In the genomic region with DNA sequence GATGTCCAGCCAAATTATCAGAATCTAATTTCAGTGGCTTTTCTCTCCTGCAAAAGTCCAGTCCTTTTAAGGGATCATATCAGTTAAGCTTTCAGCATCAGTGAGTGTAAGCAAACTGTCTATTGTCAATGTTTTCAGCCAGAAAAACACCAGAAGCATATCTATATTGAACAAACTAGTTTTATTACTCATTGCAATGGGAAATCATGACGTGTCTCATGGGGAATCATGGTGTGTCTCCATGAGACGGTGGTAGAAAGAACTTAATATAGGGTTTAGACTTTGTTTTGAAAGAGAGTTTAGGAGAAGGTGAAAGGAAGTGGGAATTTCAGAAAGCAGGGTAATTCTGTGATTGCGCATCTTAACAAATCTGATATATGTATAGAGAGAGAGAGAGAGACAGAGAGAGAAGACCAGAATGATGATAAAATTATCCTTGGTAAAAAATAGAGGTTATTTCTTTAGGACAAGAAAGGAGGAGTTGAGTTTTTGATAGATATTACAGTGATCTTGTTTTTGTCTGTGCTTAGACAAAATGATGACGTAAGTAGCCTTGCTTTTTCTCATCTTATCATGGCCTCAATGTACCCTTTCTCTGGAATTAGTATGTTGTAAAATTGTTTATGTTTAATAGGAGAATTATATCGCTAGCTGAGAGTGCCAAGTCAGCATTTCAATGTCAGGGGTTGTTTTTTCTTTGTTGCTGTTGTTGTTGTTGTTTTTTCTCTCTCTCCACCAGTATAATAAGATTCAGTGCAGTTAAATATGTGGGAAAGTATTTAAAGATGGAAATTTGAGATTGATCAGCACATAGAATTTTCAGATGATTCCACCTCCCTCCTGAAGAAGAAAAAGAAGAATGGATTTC, we compare ENCODE assay signal across 2 cellular contexts.
TF ChIP-seq lines count a peak whose summit lies in the region.

No MANE protein-coding gene starts in this region.

TF ChIP-seq in SK-N-SH, 30 proteins besides CTCF, POLR2A, EP300 and RAD21:
- TF ChIP-seq, protein P1, sequence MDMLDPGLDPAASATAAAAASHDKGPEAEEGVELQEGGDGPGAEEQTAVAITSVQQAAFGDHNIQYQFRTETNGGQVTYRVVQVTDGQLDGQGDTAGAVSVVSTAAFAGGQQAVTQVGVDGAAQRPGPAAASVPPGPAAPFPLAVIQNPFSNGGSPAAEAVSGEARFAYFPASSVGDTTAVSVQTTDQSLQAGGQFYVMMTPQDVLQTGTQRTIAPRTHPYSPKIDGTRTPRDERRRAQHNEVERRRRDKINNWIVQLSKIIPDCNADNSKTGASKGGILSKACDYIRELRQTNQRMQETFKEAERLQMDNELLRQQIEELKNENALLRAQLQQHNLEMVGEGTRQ (IDR thresholded peaks at IDR 0.05; ENCODE audit: borderline replicate concordance, low read depth, low read length) = no peak
- TF ChIP-seq FOSL2 (IDR thresholded peaks at IDR 0.05; ENCODE audit: borderline replicate concordance, low read depth) = no peak
- no peak for TF ChIP-seq MEF2A (IDR thresholded peaks at IDR 0.05; ENCODE audit: borderline replicate concordance, low read depth)
- TF ChIP-seq, protein P2, sequence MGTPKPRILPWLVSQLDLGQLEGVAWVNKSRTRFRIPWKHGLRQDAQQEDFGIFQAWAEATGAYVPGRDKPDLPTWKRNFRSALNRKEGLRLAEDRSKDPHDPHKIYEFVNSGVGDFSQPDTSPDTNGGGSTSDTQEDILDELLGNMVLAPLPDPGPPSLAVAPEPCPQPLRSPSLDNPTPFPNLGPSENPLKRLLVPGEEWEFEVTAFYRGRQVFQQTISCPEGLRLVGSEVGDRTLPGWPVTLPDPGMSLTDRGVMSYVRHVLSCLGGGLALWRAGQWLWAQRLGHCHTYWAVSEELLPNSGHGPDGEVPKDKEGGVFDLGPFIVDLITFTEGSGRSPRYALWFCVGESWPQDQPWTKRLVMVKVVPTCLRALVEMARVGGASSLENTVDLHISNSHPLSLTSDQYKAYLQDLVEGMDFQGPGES (IDR thresholded peaks at IDR 0.05; ENCODE audit: low read depth, low read length) = no peak
- no peak for TF ChIP-seq RXRA (IDR thresholded peaks at IDR 0.05; ENCODE audit: borderline replicate concordance, low read depth)
- no peak for TF ChIP-seq TCF12 (IDR thresholded peaks at IDR 0.05)
- no peak for TF ChIP-seq ELF1 (IDR thresholded peaks at IDR 0.05)
- TF ChIP-seq FOXM1 (IDR thresholded peaks at IDR 0.05; ENCODE audit: low read depth) = no peak

TF ChIP-seq in SK-N-SH treated with all-trans-retinoic acid at 6 μM for 48 hours, 23 proteins besides CTCF, POLR2A, EP300 and RAD21:
- TF ChIP-seq ARNTL (CRISPR knock-in tag; IDR thresholded peaks at IDR 0.05; ENCODE audit: borderline replicate concordance, low read depth) = no peak
TF ChIP-seq in SK-N-SH treated with all-trans-retinoic acid at 6 μM for 48 hours: peak in this region for 0.
